Comparison of ENCODE assay signal across 8 cellular contexts in the genomic region with DNA sequence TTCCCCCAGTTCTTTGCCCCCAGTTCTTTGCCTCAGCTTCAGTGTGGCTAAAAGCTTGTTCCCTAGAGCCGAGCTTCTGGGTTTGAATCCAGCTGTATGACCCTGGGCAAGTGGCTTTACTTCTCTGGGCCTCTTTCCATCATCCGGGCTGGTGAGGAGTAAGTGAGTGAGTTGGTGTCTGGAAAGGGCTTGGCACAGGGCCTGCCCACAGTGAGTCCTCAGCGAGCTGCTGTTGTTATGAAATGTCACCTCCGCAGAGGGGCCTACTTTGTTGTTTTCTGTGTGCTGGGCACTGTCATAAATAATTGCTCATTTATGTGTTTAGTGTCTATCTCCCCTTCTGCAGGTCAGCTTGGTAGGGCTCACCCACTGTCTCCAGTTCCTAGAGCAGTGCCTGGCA. TPM values are rescaled to one million over a fixed set of nuclear protein-coding genes. Genes with fewer than 3 reads are reported as not detected.
DNase-seq lines count a peak whose midpoint lies in the region; ATAC-seq and TF ChIP-seq lines count a peak whose summit lies in the region.

No MANE protein-coding gene starts in this region.

- H3K36me3 ChIP-seq in left ventricle myocardium inferior: no peaks in the 10 kb centered on the region
- H3K36me3 ChIP-seq in tibial artery: no peaks in the 10 kb centered on the region

- H3K4me3 ChIP-seq in left ventricle myocardium inferior (peak overlapping the region; percentile 32), foreskin fibroblast (ENCODE audit: low read depth in 1 of 2, low read length in 2 of 2) (no peak overlapping the region), tibial artery (no peak overlapping the region)

- peaks cover 71% of the 10 kb centered on the region for H3K4me1 Mint-ChIP-seq in activated CD8-positive, alpha-beta T cell treated with anti-CD3 and anti-CD28 coated beads for 36 hours (ENCODE audit: low read depth)

- intact Hi-C loops in left ventricle myocardium inferior (cut with micrococcal nuclease) (no loop called here), Right ventricle myocardium superior (cut with DNase I) (no loop called here), tibial artery (cut with DNase I; ENCODE audit: low total_unique reads) (no loop called here)
- intact Hi-C loops in activated CD8-positive, alpha-beta T cell treated with anti-CD3 and anti-CD28 coated beads for 36 hours (cut with micrococcal nuclease): no loop called here

- no peak overlapping the region for H3K4me3 Mint-ChIP-seq in activated CD8-positive, alpha-beta T cell treated with anti-CD3 and anti-CD28 coated beads for 36 hours

- H3K9me3 ChIP-seq in left ventricle myocardium inferior (replicated peaks) (no peaks in the 10 kb centered on the region), tibial artery (no peaks in the 10 kb centered on the region)

- peak overlapping the region; percentile 66 for H3K27ac Mint-ChIP-seq in activated CD8-positive, alpha-beta T cell treated with anti-CD3 and anti-CD28 coated beads for 36 hours

- H3K36me3 Mint-ChIP-seq in activated CD8-positive, alpha-beta T cell treated with anti-CD3 and anti-CD28 coated beads for 36 hours (ENCODE audit: low read depth): peaks cover 11% of the 10 kb centered on the region

- CTCF ChIA-PET in activated CD8-positive, alpha-beta T cell treated with anti-CD3 and anti-CD28 coated beads for 36 hours (lab: Charles Lee): interaction anchor here (0.8 to 1.3 kb wide), 3 partner anchors 29 to 218 kb away, joined by 3 to 4 read pairs (median 3); no protein-coding TSS in a partner anchor
- CTCF ChIA-PET in HEK293T (lab: Yijun Ruan, JAX): no interaction called here

- DNase-seq in left ventricle myocardium inferior: no peak
- DNase-seq in Right ventricle myocardium superior: no peak
- peak; percentile 32 for DNase-seq in activated CD8-positive, alpha-beta T cell treated with anti-CD3 and anti-CD28 coated beads for 36 hours
- peak; percentile 79 to 84 for DNase-seq in foreskin fibroblast
- no peak for DNase-seq in tibial artery
- no peak for DNase-seq in HEK293T (ENCODE audit: extremely low spot score)
- DNase-seq in HK-2 (ENCODE audit: unreplicated experiment): no peak
- DNase-seq in amniotic stem cell (lab: John Stamatoyannopoulos, UW): no peak

- no peak for TF ChIP-seq CTCF in left ventricle myocardium inferior (IDR thresholded peaks at IDR 0.05; ENCODE audit: borderline replicate concordance)
- TF ChIP-seq CTCF in activated CD8-positive, alpha-beta T cell treated with anti-CD3 and anti-CD28 coated beads for 36 hours (IDR thresholded peaks at IDR 0.05): no peak
- no peak for TF ChIP-seq CTCF in foreskin fibroblast (IDR thresholded peaks at IDR 0.05; ENCODE audit: low read depth, low read length)
- no peak for TF ChIP-seq CTCF in tibial artery (IDR thresholded peaks at IDR 0.05)

- POLR2A ChIA-PET in activated CD8-positive, alpha-beta T cell treated with anti-CD3 and anti-CD28 coated beads for 36 hours (lab: Charles Lee): interaction anchor here (12.2 kb wide), 1 partner anchor 29 kb away, joined by 112 read pairs; a partner anchor contains a TSS
- POLR2A ChIA-PET in HEK293T (lab: Yijun Ruan, JAX): no interaction called here

- H3K27me3 Mint-ChIP-seq in activated CD8-positive, alpha-beta T cell treated with anti-CD3 and anti-CD28 coated beads for 36 hours: no peaks in the 10 kb centered on the region

- ATAC-seq in Right ventricle myocardium superior (ENCODE audit: poor library complexity): no peak
- ATAC-seq in activated CD8-positive, alpha-beta T cell treated with anti-CD3 and anti-CD28 coated beads for 36 hours: no peak

- H3K27ac ChIP-seq in left ventricle myocardium inferior (replicated peaks): peak overlapping the region; percentile 83
- peak overlapping the region; percentile 36 to 38 for H3K27ac ChIP-seq in tibial artery

- H3K9me3 Mint-ChIP-seq in activated CD8-positive, alpha-beta T cell treated with anti-CD3 and anti-CD28 coated beads for 36 hours: no peaks in the 10 kb centered on the region

- H3K4me1 ChIP-seq in left ventricle myocardium inferior (peaks cover 96% of the 10 kb centered on the region), tibial artery (peaks cover 0 to 50% (median 41%) of the 10 kb centered on the region in 4 donors)

- H3K27me3 ChIP-seq in left ventricle myocardium inferior (ENCODE audit: low read depth) (peaks cover 11% of the 10 kb centered on the region), tibial artery (no peaks in the 10 kb centered on the region)

TF ChIP-seq in HEK293T, 16 proteins besides CTCF, POLR2A, EP300 and RAD21:
- TF ChIP-seq SP1 (IDR thresholded peaks at IDR 0.05): no peak
- TF ChIP-seq LEF1 (IDR thresholded peaks at IDR 0.05; ENCODE audit: borderline replicate concordance): no peak

RNA-seq across cellular contexts. Expression of a gene that starts 31.7 kb away (rescaled TPM):
- total RNA-seq in left ventricle myocardium inferior (35.4 TPM), Right ventricle myocardium superior (13.5 TPM)
- total RNA-seq in activated CD8-positive, alpha-beta T cell treated with anti-CD3 and anti-CD28 coated beads for 36 hours: 10 to 100 TPM; 43.4 to 48.8 TPM

Comparison
In these comparisons a context has a peak if more than half of its experiments do, and no peak if none do; other contexts are left out.
1. DNase-seq: peak in activated CD8-positive, alpha-beta T cell treated with anti-CD3 and anti-CD28 coated beads for 36 hours (single experiment) and foreskin fibroblast (2 of 2); none in left ventricle myocardium inferior (single experiment), Right ventricle myocardium superior (single experiment), tibial artery (0 of 2), HEK293T (single experiment), HK-2 (single experiment) and amniotic stem cell (single experiment).